Comparison of ENCODE assay signal across 2 cellular contexts in the genomic region with DNA sequence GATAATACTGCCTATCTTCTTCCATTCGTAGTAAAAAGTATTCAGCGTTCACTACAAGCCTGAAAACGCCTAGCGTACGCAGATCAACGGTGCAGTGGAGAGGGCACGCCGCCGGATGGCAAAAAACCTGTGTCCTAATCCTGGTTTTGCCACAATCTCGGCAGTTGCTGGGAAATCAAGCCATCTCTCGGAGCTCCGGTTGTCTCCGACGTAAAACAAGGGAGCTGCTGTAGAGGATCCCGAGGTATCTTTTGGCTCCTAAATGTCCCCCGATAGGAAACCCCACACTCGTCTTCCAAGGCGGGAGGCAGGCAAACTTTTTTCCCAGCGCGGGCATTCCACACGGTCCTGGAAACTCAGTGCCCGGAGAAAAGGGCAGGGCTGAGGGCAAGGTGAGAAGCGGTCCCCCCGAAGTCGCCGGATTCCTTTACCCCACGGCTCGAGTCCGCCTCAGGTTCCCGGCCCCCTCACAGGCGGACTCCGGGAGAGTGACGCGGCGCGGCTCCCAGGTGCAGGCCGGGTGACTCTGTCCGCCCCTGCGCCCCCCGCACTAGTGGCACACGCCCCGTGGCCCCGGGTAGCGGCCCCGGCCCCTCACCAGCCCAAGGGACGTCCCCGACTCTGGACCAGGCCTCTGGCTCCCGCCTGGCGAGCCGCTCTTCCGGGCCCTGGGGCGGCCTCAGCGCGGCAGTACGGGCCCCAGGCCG.
TF ChIP-seq lines count a peak whose summit lies in the region.

No MANE protein-coding gene starts in this region.

TF ChIP-seq in SK-N-SH treated with all-trans-retinoic acid at 6 μM for 48 hours, 23 proteins besides CTCF, POLR2A, EP300 and RAD21 (continued from another document):
- TF ChIP-seq, protein P1, sequence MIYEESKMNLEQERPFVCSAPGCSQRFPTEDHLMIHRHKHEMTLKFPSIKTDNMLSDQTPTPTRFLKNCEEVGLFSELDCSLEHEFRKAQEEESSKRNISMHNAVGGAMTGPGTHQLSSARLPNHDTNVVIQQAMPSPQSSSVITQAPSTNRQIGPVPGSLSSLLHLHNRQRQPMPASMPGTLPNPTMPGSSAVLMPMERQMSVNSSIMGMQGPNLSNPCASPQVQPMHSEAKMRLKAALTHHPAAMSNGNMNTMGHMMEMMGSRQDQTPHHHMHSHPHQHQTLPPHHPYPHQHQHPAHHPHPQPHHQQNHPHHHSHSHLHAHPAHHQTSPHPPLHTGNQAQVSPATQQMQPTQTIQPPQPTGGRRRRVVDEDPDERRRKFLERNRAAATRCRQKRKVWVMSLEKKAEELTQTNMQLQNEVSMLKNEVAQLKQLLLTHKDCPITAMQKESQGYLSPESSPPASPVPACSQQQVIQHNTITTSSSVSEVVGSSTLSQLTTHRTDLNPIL (CRISPR knock-in tag; IDR thresholded peaks at IDR 0.05; ENCODE audit: low read depth): no peak
- TF ChIP-seq ZC3H10 (CRISPR knock-in tag; IDR thresholded peaks at IDR 0.05) (no peak), BACH2 (CRISPR knock-in tag; IDR thresholded peaks at IDR 0.05; ENCODE audit: borderline replicate concordance) (no peak), ZNF565 (CRISPR knock-in tag; conservative IDR thresholded peaks at IDR 0.05; ENCODE audit: low read depth) (no peak), ISL1 (CRISPR knock-in tag; IDR thresholded peaks at IDR 0.05) (no peak), ZFP3 (CRISPR knock-in tag; IDR thresholded peaks at IDR 0.05) (no peak), OSR1 (CRISPR knock-in tag; IDR thresholded peaks at IDR 0.05) (no peak), PPARA (CRISPR knock-in tag; IDR thresholded peaks at IDR 0.05; ENCODE audit: borderline replicate concordance) (no peak)
- TF ChIP-seq, protein P2, sequence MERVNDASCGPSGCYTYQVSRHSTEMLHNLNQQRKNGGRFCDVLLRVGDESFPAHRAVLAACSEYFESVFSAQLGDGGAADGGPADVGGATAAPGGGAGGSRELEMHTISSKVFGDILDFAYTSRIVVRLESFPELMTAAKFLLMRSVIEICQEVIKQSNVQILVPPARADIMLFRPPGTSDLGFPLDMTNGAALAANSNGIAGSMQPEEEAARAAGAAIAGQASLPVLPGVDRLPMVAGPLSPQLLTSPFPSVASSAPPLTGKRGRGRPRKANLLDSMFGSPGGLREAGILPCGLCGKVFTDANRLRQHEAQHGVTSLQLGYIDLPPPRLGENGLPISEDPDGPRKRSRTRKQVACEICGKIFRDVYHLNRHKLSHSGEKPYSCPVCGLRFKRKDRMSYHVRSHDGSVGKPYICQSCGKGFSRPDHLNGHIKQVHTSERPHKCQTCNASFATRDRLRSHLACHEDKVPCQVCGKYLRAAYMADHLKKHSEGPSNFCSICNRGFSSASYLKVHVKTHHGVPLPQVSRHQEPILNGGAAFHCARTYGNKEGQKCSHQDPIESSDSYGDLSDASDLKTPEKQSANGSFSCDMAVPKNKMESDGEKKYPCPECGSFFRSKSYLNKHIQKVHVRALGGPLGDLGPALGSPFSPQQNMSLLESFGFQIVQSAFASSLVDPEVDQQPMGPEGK (CRISPR knock-in tag; IDR thresholded peaks at IDR 0.05; ENCODE audit: borderline replicate concordance): no peak
- TF ChIP-seq, protein P3, sequence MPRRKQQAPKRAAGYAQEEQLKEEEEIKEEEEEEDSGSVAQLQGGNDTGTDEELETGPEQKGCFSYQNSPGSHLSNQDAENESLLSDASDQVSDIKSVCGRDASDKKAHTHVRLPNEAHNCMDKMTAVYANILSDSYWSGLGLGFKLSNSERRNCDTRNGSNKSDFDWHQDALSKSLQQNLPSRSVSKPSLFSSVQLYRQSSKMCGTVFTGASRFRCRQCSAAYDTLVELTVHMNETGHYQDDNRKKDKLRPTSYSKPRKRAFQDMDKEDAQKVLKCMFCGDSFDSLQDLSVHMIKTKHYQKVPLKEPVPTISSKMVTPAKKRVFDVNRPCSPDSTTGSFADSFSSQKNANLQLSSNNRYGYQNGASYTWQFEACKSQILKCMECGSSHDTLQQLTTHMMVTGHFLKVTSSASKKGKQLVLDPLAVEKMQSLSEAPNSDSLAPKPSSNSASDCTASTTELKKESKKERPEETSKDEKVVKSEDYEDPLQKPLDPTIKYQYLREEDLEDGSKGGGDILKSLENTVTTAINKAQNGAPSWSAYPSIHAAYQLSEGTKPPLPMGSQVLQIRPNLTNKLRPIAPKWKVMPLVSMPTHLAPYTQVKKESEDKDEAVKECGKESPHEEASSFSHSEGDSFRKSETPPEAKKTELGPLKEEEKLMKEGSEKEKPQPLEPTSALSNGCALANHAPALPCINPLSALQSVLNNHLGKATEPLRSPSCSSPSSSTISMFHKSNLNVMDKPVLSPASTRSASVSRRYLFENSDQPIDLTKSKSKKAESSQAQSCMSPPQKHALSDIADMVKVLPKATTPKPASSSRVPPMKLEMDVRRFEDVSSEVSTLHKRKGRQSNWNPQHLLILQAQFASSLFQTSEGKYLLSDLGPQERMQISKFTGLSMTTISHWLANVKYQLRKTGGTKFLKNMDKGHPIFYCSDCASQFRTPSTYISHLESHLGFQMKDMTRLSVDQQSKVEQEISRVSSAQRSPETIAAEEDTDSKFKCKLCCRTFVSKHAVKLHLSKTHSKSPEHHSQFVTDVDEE (CRISPR knock-in tag; IDR thresholded peaks at IDR 0.05): no peak
- TF ChIP-seq, protein P4, sequence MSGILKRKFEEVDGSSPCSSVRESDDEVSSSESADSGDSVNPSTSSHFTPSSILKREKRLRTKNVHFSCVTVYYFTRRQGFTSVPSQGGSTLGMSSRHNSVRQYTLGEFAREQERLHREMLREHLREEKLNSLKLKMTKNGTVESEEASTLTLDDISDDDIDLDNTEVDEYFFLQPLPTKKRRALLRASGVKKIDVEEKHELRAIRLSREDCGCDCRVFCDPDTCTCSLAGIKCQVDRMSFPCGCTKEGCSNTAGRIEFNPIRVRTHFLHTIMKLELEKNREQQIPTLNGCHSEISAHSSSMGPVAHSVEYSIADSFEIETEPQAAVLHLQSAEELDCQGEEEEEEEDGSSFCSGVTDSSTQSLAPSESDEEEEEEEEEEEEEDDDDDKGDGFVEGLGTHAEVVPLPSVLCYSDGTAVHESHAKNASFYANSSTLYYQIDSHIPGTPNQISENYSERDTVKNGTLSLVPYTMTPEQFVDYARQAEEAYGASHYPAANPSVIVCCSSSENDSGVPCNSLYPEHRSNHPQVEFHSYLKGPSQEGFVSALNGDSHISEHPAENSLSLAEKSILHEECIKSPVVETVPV (CRISPR knock-in tag; IDR thresholded peaks at IDR 0.05): no peak
- TF ChIP-seq, protein P5, sequence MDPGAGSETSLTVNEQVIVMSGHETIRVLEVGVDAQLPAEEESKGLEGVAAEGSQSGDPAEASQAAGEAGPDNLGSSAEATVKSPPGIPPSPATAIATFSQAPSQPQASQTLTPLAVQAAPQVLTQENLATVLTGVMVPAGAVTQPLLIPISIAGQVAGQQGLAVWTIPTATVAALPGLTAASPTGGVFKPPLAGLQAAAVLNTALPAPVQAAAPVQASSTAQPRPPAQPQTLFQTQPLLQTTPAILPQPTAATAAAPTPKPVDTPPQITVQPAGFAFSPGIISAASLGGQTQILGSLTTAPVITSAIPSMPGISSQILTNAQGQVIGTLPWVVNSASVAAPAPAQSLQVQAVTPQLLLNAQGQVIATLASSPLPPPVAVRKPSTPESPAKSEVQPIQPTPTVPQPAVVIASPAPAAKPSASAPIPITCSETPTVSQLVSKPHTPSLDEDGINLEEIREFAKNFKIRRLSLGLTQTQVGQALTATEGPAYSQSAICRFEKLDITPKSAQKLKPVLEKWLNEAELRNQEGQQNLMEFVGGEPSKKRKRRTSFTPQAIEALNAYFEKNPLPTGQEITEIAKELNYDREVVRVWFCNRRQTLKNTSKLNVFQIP (CRISPR knock-in tag; IDR thresholded peaks at IDR 0.05; ENCODE audit: borderline replicate concordance, low read depth): no peak
TF ChIP-seq in SK-N-SH treated with all-trans-retinoic acid at 6 μM for 48 hours: peak in this region for 0.

TF ChIP-seq in GM12878, 131 proteins besides CTCF, POLR2A, EP300 and RAD21 (continued from another document):
- no peak for TF ChIP-seq MXI1 (IDR thresholded peaks at IDR 0.05; ENCODE audit: low read depth, low read length)
- TF ChIP-seq LARP7 (IDR thresholded peaks at IDR 0.05): 0 out of 2 replicates have a peak, but pooled peaks have one; percentile 13
